Comparison of ENCODE assay signal across 18 cellular contexts in the genomic region with DNA sequence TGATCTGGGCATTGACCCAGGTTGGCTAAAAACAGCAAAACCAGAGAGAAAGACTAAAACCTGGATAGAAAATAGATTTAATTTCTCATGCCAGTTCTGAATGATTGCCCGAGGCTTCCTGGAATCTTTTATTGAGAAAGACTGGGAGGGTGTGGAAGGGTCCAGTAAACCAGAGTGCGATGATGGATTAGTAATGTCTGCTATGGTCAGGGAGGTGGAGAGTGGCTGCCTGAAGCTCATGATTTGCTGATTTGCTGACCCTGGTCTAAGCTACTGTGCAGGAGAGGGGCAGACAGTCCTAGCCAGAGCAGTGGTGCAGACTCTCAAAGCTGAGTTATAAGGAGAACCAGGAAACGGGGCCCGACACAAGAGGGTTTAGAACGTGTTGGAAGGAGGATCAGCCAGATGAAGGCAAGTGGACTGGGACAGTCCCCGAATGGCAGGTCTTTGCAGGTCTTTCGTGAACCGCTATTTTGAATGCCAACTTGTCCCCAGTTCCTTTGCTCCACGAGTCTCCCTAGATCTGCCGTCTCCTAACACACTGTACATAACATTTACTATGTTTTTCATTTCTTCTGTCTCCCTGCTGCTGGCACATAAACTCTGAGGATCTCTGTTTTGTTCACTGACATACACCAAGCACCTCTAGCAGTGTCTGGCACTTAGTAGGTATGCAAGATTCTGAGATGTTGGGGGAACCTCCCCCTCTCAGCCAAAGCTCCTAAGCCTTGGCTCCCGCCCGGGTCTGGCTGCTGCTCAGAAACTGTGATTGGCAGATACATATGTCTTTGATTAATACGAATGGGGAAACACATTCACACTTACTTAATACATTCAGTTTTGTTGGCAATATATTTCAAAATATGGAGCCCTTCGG.
DNase-seq lines count a peak whose midpoint lies in the region; ATAC-seq, FAIRE-seq and TF ChIP-seq lines count a peak whose summit lies in the region.
"Had no signal": no experiment of that assay in that cellular context is flagged by ENCODE, and none has a peak within 500 bp of the region (broad histone marks: within the 10 kb centered on the region; RNA-seq: fewer than 3 reads in every experiment).

No MANE protein-coding gene starts in this region.

- peaks cover 0 to 5% (median 2%) of the 10 kb centered on the region in 4 experiments; a peak in 6 of 7 replicates for H3K4me1 ChIP-seq in H1 (replicated peaks in 1 of 4; ENCODE audit: control insufficient read depth in 3 of 4, insufficient read depth in 4 of 4, low read length in 3 of 4)
- H3K4me1 ChIP-seq: Peyer's patch, SJSA1 had no signal

- H3K79me2 ChIP-seq in H1 (ENCODE audit: control insufficient read depth in 1 of 2, insufficient read depth in 2 of 2, low read length in 2 of 2): no peaks in the 10 kb centered on the region

- H3K4me3 ChIP-seq in H1 (ENCODE audit: extremely low read depth in 1 of 4, insufficient read depth in 2 of 4, low read depth in 3 of 4, low read length in 4 of 4): no peak overlapping the region
- H3K4me3 ChIP-seq: BLaER1 treated with 17β-estradiol and CSF1 and Interleukin-3, amounts not matched to agents 10 nM and 100 nM; GM23338; Peyer's patch; SJSA1 had no signal

- no peak for ATAC-seq in activated CD8-positive, alpha-beta memory T cell treated with anti-CD3 and anti-CD28 coated beads, Interleukin-2, amount 10 ng/mL, durations not matched to agents 7 days and 5 days
- ATAC-seq in stimulated activated naive CD8-positive, alpha-beta T cell treated with anti-CD3 and anti-CD28 coated beads, Interleukin-15, Interleukin-2, amounts not matched to agents 100 U/mL and 50 U/mL, for 24 hours: peak; percentile 14
- ATAC-seq: CD8-positive, alpha-beta T cell had no signal

- H3K14ac ChIP-seq in H1 (ENCODE audit: insufficient read length): no peak overlapping the region

- no peak overlapping the region for H3K9ac ChIP-seq in H1 (replicated peaks in 1 of 4; ENCODE audit: extremely low read depth in 1 of 4, low read depth in 3 of 4, low read length in 3 of 4)
- H3K9ac ChIP-seq: BLaER1 treated with 17β-estradiol and CSF1 and Interleukin-3, amounts not matched to agents 10 nM and 100 nM had no signal

- H4K5ac ChIP-seq in H1 (ENCODE audit: insufficient read length, low read depth, low read length): no peak overlapping the region

- H3K36me3 ChIP-seq in H1 (ENCODE audit: control insufficient read depth in 2 of 4, insufficient read depth in 4 of 4, low read length in 3 of 4): no peaks in the 10 kb centered on the region
- H3K36me3 ChIP-seq: BLaER1 treated with 17β-estradiol and CSF1 and Interleukin-3, amounts not matched to agents 10 nM and 100 nM; Peyer's patch; SJSA1 had no signal

- WGBS in H1 (ENCODE audit: extremely low coverage in 1 of 2, insufficient coverage in 1 of 2, insufficient read length in 1 of 2, insufficient replicate concordance in 2 of 2, low coverage in 1 of 2, low lambda C conversion rate in 2 of 2, missing lambda C conversion rate in 1 of 2), 2 experiments: 91% methylated on average over 14 of the region's 14 CpGs; no CpG with 5 or more reads in 1 of the 2 experiments

- no peak overlapping the region for H3K27ac Mint-ChIP-seq in activated CD8-positive, alpha-beta memory T cell treated with anti-CD3 and anti-CD28 coated beads, Interleukin-2, amount 10 ng/mL, durations not matched to agents 7 days and 5 days
- H3K27ac Mint-ChIP-seq in activated T-helper 2 cell treated with anti-CD3 and anti-CD28 coated beads, Interferon-gamma antibody, Interleukin-2, Interleukin-4, amounts not matched to agents 10 μg/mL and 5 μg/mL and 100 μg/mL, durations not matched to agents 14 hours and 24 hours and 36 hours: no peak overlapping the region
- H3K27ac Mint-ChIP-seq: CD8-positive, alpha-beta T cell; GM23338 had no signal

- TF ChIP-seq POLR2A in H1 (IDR thresholded peaks at IDR 0.05; ENCODE audit: control extremely low read depth in 1 of 2, low read depth in 2 of 2, low read length in 2 of 2): no peak

- H4K20me1 ChIP-seq in H1 (replicated peaks in 1 of 2; ENCODE audit: control insufficient read depth in 1 of 2, insufficient read depth in 2 of 2, low read length in 2 of 2): peaks cover 0 to 8% of the 10 kb centered on the region in 2 experiments
- H4K20me1 ChIP-seq: BLaER1 treated with 17β-estradiol and CSF1 and Interleukin-3, amounts not matched to agents 10 nM and 100 nM had no signal

- no peak overlapping the region for H2BK120ac ChIP-seq in H1 (replicated peaks; ENCODE audit: low read depth, low read length)

- no peak for TF ChIP-seq RAD21 in H1 (IDR thresholded peaks at IDR 0.05 in 1 of 2, conservative IDR thresholded peaks at IDR 0.05 in 1 of 2; ENCODE audit: low read depth in 2 of 2, low read length in 2 of 2)

- H3K56ac ChIP-seq in H1 (replicated peaks; ENCODE audit: insufficient read length, low read depth, low read length): no peak overlapping the region

- H4K8ac ChIP-seq in H1 (ENCODE audit: extremely low read depth, insufficient read depth, low read length): no peak overlapping the region; the same call in 1 of the 2 replicates

- no peak overlapping the region for H2AK5ac ChIP-seq in H1 (ENCODE audit: low read depth, low read length)

- no peak overlapping the region for H2AFZ ChIP-seq in H1 (ENCODE audit: low read length)
- H2AFZ ChIP-seq: GM23338 had no signal

- no peak overlapping the region for H3K4me3 Mint-ChIP-seq in activated CD8-positive, alpha-beta memory T cell treated with anti-CD3 and anti-CD28 coated beads, Interleukin-2, amount 10 ng/mL, durations not matched to agents 7 days and 5 days
- no peak overlapping the region for H3K4me3 Mint-ChIP-seq in activated T-helper 2 cell treated with anti-CD3 and anti-CD28 coated beads, Interferon-gamma antibody, Interleukin-2, Interleukin-4, amounts not matched to agents 10 μg/mL and 5 μg/mL and 100 μg/mL, durations not matched to agents 14 hours and 24 hours and 36 hours (ENCODE audit: low read depth)
- H3K4me3 Mint-ChIP-seq: CD8-positive, alpha-beta T cell; GM23338 had no signal

- no peak overlapping the region for H4K91ac ChIP-seq in H1 (replicated peaks; ENCODE audit: insufficient read length, low read length)

- no peak overlapping the region for H2BK12ac ChIP-seq in H1 (ENCODE audit: low read depth, low read length)

- no peak overlapping the region for H3K18ac ChIP-seq in H1 (ENCODE audit: extremely low read depth, low read length)

- H2BK15ac ChIP-seq in H1 (ENCODE audit: low read length): 0 out of 2 replicates have a peak overlapping the region, but pooled peaks have one; percentile 53

- H3K4me2 ChIP-seq in H1 (ENCODE audit: insufficient read depth in 1 of 2, low read depth in 2 of 2, low read length in 2 of 2): no peak overlapping the region

- CTCF ChIA-PET in activated CD8-positive, alpha-beta memory T cell treated with anti-CD3 and anti-CD28 coated beads, Interleukin-2, amount 10 ng/mL, durations not matched to agents 7 days and 5 days (lab: Charles Lee): no interaction called here
- CTCF ChIA-PET in H1 (lab: Charles Lee; ENCODE audit: partially characterized antibody): no interaction called here

- DNase-seq in activated T-cell treated with anti-CD3 and anti-CD28 coated beads, Interleukin-2, amount 50 U/mL, for 48 hours: peak; percentile 6 to 7
- DNase-seq in activated T-cell treated with anti-CD3 and anti-CD28 coated beads, Interleukin-2, amount 50 U/mL, for 1 hour: no peak
- peak; percentile 12 for DNase-seq in activated CD8-positive, alpha-beta memory T cell treated with anti-CD3 and anti-CD28 coated beads, Interleukin-2, amount 10 ng/mL, durations not matched to agents 7 days and 5 days
- DNase-seq in H1 (ENCODE audit: low read depth in 1 of 2, low spot score in 2 of 2): peak in 1 of 2 experiments; percentile 42
- no peak for DNase-seq in stimulated activated naive CD8-positive, alpha-beta T cell treated with anti-CD3 and anti-CD28 coated beads, Interleukin-15, Interleukin-2, amounts not matched to agents 100 U/mL and 50 U/mL, for 24 hours
- no peak for DNase-seq in iPS-NIHi7 (ENCODE audit: extremely low spot score)
- DNase-seq in activated T-helper 2 cell treated with anti-CD3 and anti-CD28 coated beads, Interferon-gamma antibody, Interleukin-2, Interleukin-4, amounts not matched to agents 10 μg/mL and 5 μg/mL and 100 μg/mL, durations not matched to agents 14 hours and 24 hours and 36 hours (ENCODE audit: low spot score): no peak
- DNase-seq: DMS79, KBM-7, NCI-H1417 treated with DMSO at 0.1 percent for 48 hours, NCI-H2171, NCI-H446, Peyer's patch had no signal

- no peak for TF ChIP-seq CTCF in H1 (IDR thresholded peaks at IDR 0.05; ENCODE audit: control extremely low read depth in 1 of 3, insufficient read depth in 1 of 3, low read depth in 1 of 3, low read length in 3 of 3)

- H3K9me3 ChIP-seq in H1 (ENCODE audit: insufficient read depth in 2 of 2, low read depth in 1 of 2, low read length in 1 of 2): 0 out of 4 replicates have a peak, but pooled peaks cover 0 to 5% of the 10 kb centered on the region in 2 experiments
- H3K9me3 ChIP-seq: Peyer's patch had no signal

- no peaks in the 10 kb centered on the region for H3K36me3 Mint-ChIP-seq in activated CD8-positive, alpha-beta memory T cell treated with anti-CD3 and anti-CD28 coated beads, Interleukin-2, amount 10 ng/mL, durations not matched to agents 7 days and 5 days
- H3K36me3 Mint-ChIP-seq in activated T-helper 2 cell treated with anti-CD3 and anti-CD28 coated beads, Interferon-gamma antibody, Interleukin-2, Interleukin-4, amounts not matched to agents 10 μg/mL and 5 μg/mL and 100 μg/mL, durations not matched to agents 14 hours and 24 hours and 36 hours (ENCODE audit: low read depth): peaks cover 3% of the 10 kb centered on the region
- H3K36me3 Mint-ChIP-seq: CD8-positive, alpha-beta T cell had no signal

- POLR2A ChIA-PET in H1 (lab: Charles Lee; ENCODE audit: partially characterized antibody): no interaction called here

- H3K79me1 ChIP-seq in H1 (ENCODE audit: low read depth, low read length): no peaks in the 10 kb centered on the region

- no peak overlapping the region for H2BK5ac ChIP-seq in H1 (ENCODE audit: low read depth, low read length)

- H3K27me3 ChIP-seq in H1 (replicated peaks in 1 of 4; ENCODE audit: control insufficient read depth in 3 of 4, extremely low read depth in 1 of 4, insufficient read depth in 3 of 4, low read length in 3 of 4): peaks cover 0 to 2% (median 0%) of the 10 kb centered on the region in 4 experiments; a peak in 2 of 7 replicates
- H3K27me3 ChIP-seq: Peyer's patch, SJSA1 had no signal

- H3K4me1 Mint-ChIP-seq in activated CD8-positive, alpha-beta memory T cell treated with anti-CD3 and anti-CD28 coated beads, Interleukin-2, amount 10 ng/mL, durations not matched to agents 7 days and 5 days: no peaks in the 10 kb centered on the region
- H3K4me1 Mint-ChIP-seq in activated T-helper 2 cell treated with anti-CD3 and anti-CD28 coated beads, Interferon-gamma antibody, Interleukin-2, Interleukin-4, amounts not matched to agents 10 μg/mL and 5 μg/mL and 100 μg/mL, durations not matched to agents 14 hours and 24 hours and 36 hours (ENCODE audit: low read depth): no peaks in the 10 kb centered on the region

- no peak for FAIRE-seq in H1 (lab: Jason Lieb, UNC)
- FAIRE-seq: D721Med had no signal

- no peak for TF ChIP-seq EP300 in H1 (IDR thresholded peaks at IDR 0.05; ENCODE audit: borderline replicate concordance in 1 of 2, low read depth in 2 of 2, low read length in 2 of 2)

- no peak overlapping the region for H3K4ac ChIP-seq in H1 (replicated peaks; ENCODE audit: insufficient read length, low read depth, low read length)

- no peak overlapping the region for H3K23ac ChIP-seq in H1 (ENCODE audit: insufficient read length)

- H3K27me3 Mint-ChIP-seq in activated CD8-positive, alpha-beta memory T cell treated with anti-CD3 and anti-CD28 coated beads, Interleukin-2, amount 10 ng/mL, durations not matched to agents 7 days and 5 days: peaks cover 11% of the 10 kb centered on the region
- peaks cover 15% of the 10 kb centered on the region for H3K27me3 Mint-ChIP-seq in activated T-helper 2 cell treated with anti-CD3 and anti-CD28 coated beads, Interferon-gamma antibody, Interleukin-2, Interleukin-4, amounts not matched to agents 10 μg/mL and 5 μg/mL and 100 μg/mL, durations not matched to agents 14 hours and 24 hours and 36 hours (ENCODE audit: low read depth)

- H3K27ac ChIP-seq in H1 (ENCODE audit: low read depth, low read length): no peak overlapping the region
- H3K27ac ChIP-seq: BLaER1 treated with 17β-estradiol and CSF1 and Interleukin-3, amounts not matched to agents 10 nM and 100 nM; Peyer's patch; SJSA1 had no signal

- peaks cover 3% of the 10 kb centered on the region; the same call in 1 of the 2 replicates for H3K23me2 ChIP-seq in H1 (ENCODE audit: low read depth, low read length)

- intact Hi-C loops in activated T-helper 2 cell treated with anti-CD3 and anti-CD28 coated beads, Interferon-gamma antibody, Interleukin-2, Interleukin-4, amounts not matched to agents 10 μg/mL and 5 μg/mL and 100 μg/mL, durations not matched to agents 14 hours and 24 hours and 36 hours (cut with micrococcal nuclease): no loop called here

- H3K9me3 Mint-ChIP-seq in activated CD8-positive, alpha-beta memory T cell treated with anti-CD3 and anti-CD28 coated beads, Interleukin-2, amount 10 ng/mL, durations not matched to agents 7 days and 5 days (ENCODE audit: low read depth): peaks cover 8% of the 10 kb centered on the region
- peaks cover 12% of the 10 kb centered on the region for H3K9me3 Mint-ChIP-seq in activated T-helper 2 cell treated with anti-CD3 and anti-CD28 coated beads, Interferon-gamma antibody, Interleukin-2, Interleukin-4, amounts not matched to agents 10 μg/mL and 5 μg/mL and 100 μg/mL, durations not matched to agents 14 hours and 24 hours and 36 hours
- H3K9me3 Mint-ChIP-seq: CD8-positive, alpha-beta T cell had no signal

- H2BK20ac ChIP-seq in H1 (ENCODE audit: low read length): no peak overlapping the region

Comparison
In these comparisons a context has a peak if more than half of its experiments do, and no peak if none do; other contexts are left out.
1. DNase-seq: peak in activated T-cell treated with anti-CD3 and anti-CD28 coated beads, Interleukin-2, amount 50 U/mL, for 48 hours (2 of 2) and activated CD8-positive, alpha-beta memory T cell treated with anti-CD3 and anti-CD28 coated beads, Interleukin-2, amount 10 ng/mL, durations not matched to agents 7 days and 5 days (single experiment); none in activated T-cell treated with anti-CD3 and anti-CD28 coated beads, Interleukin-2, amount 50 U/mL, for 1 hour (single experiment), stimulated activated naive CD8-positive, alpha-beta T cell treated with anti-CD3 and anti-CD28 coated beads, Interleukin-15, Interleukin-2, amounts not matched to agents 100 U/mL and 50 U/mL, for 24 hours (single experiment), iPS-NIHi7 (single experiment) and activated T-helper 2 cell treated with anti-CD3 and anti-CD28 coated beads, Interferon-gamma antibody, Interleukin-2, Interleukin-4, amounts not matched to agents 10 μg/mL and 5 μg/mL and 100 μg/mL, durations not matched to agents 14 hours and 24 hours and 36 hours (single experiment).